Comparison of ENCODE assay signal across 8 cellular contexts in genomic region chrX:103330601-103331397, GRCh38. TPM values are rescaled to one million over a fixed set of nuclear protein-coding genes. Genes with fewer than 3 reads are reported as not detected.
A peak's percentile ranks its signal among the peaks of the same experiment; 100 is the strongest.
DNase-seq lines count a peak whose midpoint lies in the region; ATAC-seq, FAIRE-seq and TF ChIP-seq lines count a peak whose summit lies in the region.

No MANE protein-coding gene starts in this region.

- TF ChIP-seq CTCF in AG10803 (conservative IDR thresholded peaks at IDR 0.05; ENCODE audit: low read length) (no peak), WTC11 (IDR thresholded peaks at IDR 0.05) (no peak), left ventricle myocardium inferior (IDR thresholded peaks at IDR 0.05; ENCODE audit: borderline replicate concordance) (no peak), osteocyte (IDR thresholded peaks at IDR 0.05) (no peak)

- H3K36me3 Mint-ChIP-seq in WTC11 (no peaks in the 10 kb centered on the region), osteocyte (ENCODE audit: unreplicated experiment) (no peaks in the 10 kb centered on the region)
- no peaks in the 10 kb centered on the region for H3K36me3 Mint-ChIP-seq in activated CD4-positive, alpha-beta T cell treated with anti-CD3 and anti-CD28 coated beads, Interleukin-2, amount 10 ng/mL, durations not matched to agents 7 days and 5 days (ENCODE audit: low read depth)

- DNase-seq in AG10803 (ENCODE audit: low read depth) (no peak), WTC11 (ENCODE audit: low spot score) (peak; percentile 30), left ventricle myocardium inferior (no peak), osteocyte (ENCODE audit: extremely low spot score, unreplicated experiment) (no peak), SIG-M5 (lab: John Stamatoyannopoulos, UW) (no peak), GM12892 (ENCODE audit: insufficient read length) (no peak)
- DNase-seq in activated CD4-positive, alpha-beta T cell treated with anti-CD3 and anti-CD28 coated beads, Interleukin-2, amount 10 ng/mL, durations not matched to agents 7 days and 5 days: no peak

- H3K4me1 Mint-ChIP-seq in WTC11: peaks cover 26% of the 10 kb centered on the region
- H3K4me1 Mint-ChIP-seq in osteocyte (ENCODE audit: unreplicated experiment): peaks cover 10% of the 10 kb centered on the region
- H3K4me1 Mint-ChIP-seq in activated CD4-positive, alpha-beta T cell treated with anti-CD3 and anti-CD28 coated beads, Interleukin-2, amount 10 ng/mL, durations not matched to agents 7 days and 5 days: no peaks in the 10 kb centered on the region

- CTCF ChIA-PET in WTC11 (lab: Charles Lee): interaction anchor here (0.5 to 2.3 kb wide), 7 partner anchors 11 to 380 kb away, joined by 3 to 17 read pairs (median 4); partner anchors contain the start of genes TCEAL9 and TMEM31
- CTCF ChIA-PET in activated CD4-positive, alpha-beta T cell treated with anti-CD3 and anti-CD28 coated beads, Interleukin-2, amount 10 ng/mL, durations not matched to agents 7 days and 5 days (lab: Charles Lee): no interaction called here

- H3K27ac Mint-ChIP-seq in WTC11 (peak overlapping the region; percentile 89; the same call in 1 of the 2 replicates), osteocyte (ENCODE audit: unreplicated experiment) (peak overlapping the region; percentile 64)
- H3K27ac Mint-ChIP-seq in activated CD4-positive, alpha-beta T cell treated with anti-CD3 and anti-CD28 coated beads, Interleukin-2, amount 10 ng/mL, durations not matched to agents 7 days and 5 days: no peak overlapping the region

- H3K36me3 ChIP-seq in left ventricle myocardium inferior: no peaks in the 10 kb centered on the region

- FAIRE-seq in GM12892 (lab: Jason Lieb, UNC): no peak

- TF ChIP-seq POLR2A in GM12892 (IDR thresholded peaks at IDR 0.05; ENCODE audit: low read depth, low read length): no peak

- intact Hi-C loops in left ventricle myocardium inferior (cut with micrococcal nuclease): no loop called here

- no peaks in the 10 kb centered on the region for H3K4me1 ChIP-seq in left ventricle myocardium inferior

- H3K9me3 Mint-ChIP-seq in WTC11: no peaks in the 10 kb centered on the region
- peaks cover 6% of the 10 kb centered on the region for H3K9me3 Mint-ChIP-seq in osteocyte (ENCODE audit: unreplicated experiment)
- no peaks in the 10 kb centered on the region for H3K9me3 Mint-ChIP-seq in activated CD4-positive, alpha-beta T cell treated with anti-CD3 and anti-CD28 coated beads, Interleukin-2, amount 10 ng/mL, durations not matched to agents 7 days and 5 days

- no peaks in the 10 kb centered on the region for H3K9me3 ChIP-seq in left ventricle myocardium inferior (replicated peaks)

- POLR2A ChIA-PET in WTC11 (lab: Charles Lee): interaction anchor here (0.6 to 0.9 kb wide), 3 partner anchors 25 to 133 kb away, joined by 3 to 4 read pairs (median 3); partner anchors contain the start of genes BEX3 and TCEAL9
- POLR2A ChIA-PET in activated CD4-positive, alpha-beta T cell treated with anti-CD3 and anti-CD28 coated beads, Interleukin-2, amount 10 ng/mL, durations not matched to agents 7 days and 5 days (lab: Charles Lee): no interaction called here

- H3K4me3 Mint-ChIP-seq in WTC11 (peak overlapping the region; percentile 75), osteocyte (ENCODE audit: unreplicated experiment) (peak overlapping the region; percentile 65)
- H3K4me3 Mint-ChIP-seq in activated CD4-positive, alpha-beta T cell treated with anti-CD3 and anti-CD28 coated beads, Interleukin-2, amount 10 ng/mL, durations not matched to agents 7 days and 5 days: no peak overlapping the region

- H3K4me3 ChIP-seq in AG10803 (ENCODE audit: low read length) (peak overlapping the region; percentile 43), left ventricle myocardium inferior (peak overlapping the region; percentile 60)

- ATAC-seq in WTC11 (peak; percentile 92), GM19324 (IDR thresholded peaks at IDR 0.05; ENCODE audit: low FRiP score, unreplicated experiment) (no peak)

- H3K27me3 Mint-ChIP-seq in WTC11 (ENCODE audit: low read depth) (no peaks in the 10 kb centered on the region; the same call in none of the 2 replicates), osteocyte (ENCODE audit: unreplicated experiment) (peaks cover 10% of the 10 kb centered on the region)
- H3K27me3 Mint-ChIP-seq in activated CD4-positive, alpha-beta T cell treated with anti-CD3 and anti-CD28 coated beads, Interleukin-2, amount 10 ng/mL, durations not matched to agents 7 days and 5 days: peaks cover 27% of the 10 kb centered on the region

- no peaks in the 10 kb centered on the region for H3K27me3 ChIP-seq in left ventricle myocardium inferior (ENCODE audit: low read depth)

- H3K27ac ChIP-seq in left ventricle myocardium inferior (replicated peaks): peak overlapping the region; percentile 19

TF ChIP-seq in WTC11, 78 proteins besides CTCF, POLR2A, EP300 and RAD21 (continues in another document):
- no peak for TF ChIP-seq PREB (CRISPR knock-in tag; IDR thresholded peaks at IDR 0.05; ENCODE audit: borderline replicate concordance)
- no peak for TF ChIP-seq ZNF121 (CRISPR knock-in tag; IDR thresholded peaks at IDR 0.05)
- no peak for TF ChIP-seq TCF7 (CRISPR knock-in tag; IDR thresholded peaks at IDR 0.05; ENCODE audit: low read depth)
- no peak for TF ChIP-seq ZNF671 (CRISPR knock-in tag; IDR thresholded peaks at IDR 0.05)
- TF ChIP-seq GRHL2 (CRISPR knock-in tag; IDR thresholded peaks at IDR 0.05; ENCODE audit: insufficient replicate concordance, severe bottlenecking): no peak
- no peak for TF ChIP-seq CREM (CRISPR knock-in tag; IDR thresholded peaks at IDR 0.05)
- no peak for TF ChIP-seq ZNF532 (CRISPR knock-in tag; IDR thresholded peaks at IDR 0.05; ENCODE audit: borderline replicate concordance)

RNA-seq across cellular contexts. Expression of gene TCEAL7, which starts 0.8 kb away (rescaled TPM):
- total RNA-seq in WTC11 (2021): 5.6 to 7.7 TPM (median 7.2 TPM) in 3 replicates
- total RNA-seq in left ventricle myocardium inferior: 2.6 TPM
- total RNA-seq in osteocyte: 13.4 and 14.7 TPM in 2 replicates
- not detected for total RNA-seq in activated CD4-positive, alpha-beta T cell treated with anti-CD3 and anti-CD28 coated beads, Interleukin-2, amount 10 ng/mL, durations not matched to agents 7 days and 5 days
- not detected for polyA plus RNA-seq in GM12892 (2012; ENCODE audit: missing spikeins)

RNA-seq across cellular contexts. Expression of gene BEX2, which starts 20.0 kb away (rescaled TPM):
- total RNA-seq in WTC11 (2021) (30.6 to 34.1 TPM (median 32.8 TPM) in 3 replicates), left ventricle myocardium inferior (2.6 TPM), osteocyte (4.0 and 4.1 TPM in 2 replicates)
- total RNA-seq in activated CD4-positive, alpha-beta T cell treated with anti-CD3 and anti-CD28 coated beads, Interleukin-2, amount 10 ng/mL, durations not matched to agents 7 days and 5 days: 1 to 10 TPM; 5.0 to 5.3 TPM
- 4.7 TPM for polyA plus RNA-seq in GM12892 (2012; ENCODE audit: missing spikeins)

RNA-seq across cellular contexts. Expression of gene TCEAL9, which starts 25.5 kb away (rescaled TPM):
- total RNA-seq in WTC11 (2021): 30.4 to 35.0 TPM (median 30.7 TPM) in 3 replicates
- total RNA-seq in left ventricle myocardium inferior: 23.7 TPM
- 77.0 and 90.1 TPM in 2 replicates for total RNA-seq in osteocyte
- total RNA-seq in activated CD4-positive, alpha-beta T cell treated with anti-CD3 and anti-CD28 coated beads, Interleukin-2, amount 10 ng/mL, durations not matched to agents 7 days and 5 days: not detected
- 21.2 TPM for polyA plus RNA-seq in GM12892 (2012; ENCODE audit: missing spikeins)

RNA-seq across cellular contexts. Expression of gene BEX3, which starts 45.5 kb away (rescaled TPM):
- total RNA-seq in WTC11 (2021) (263 to 292 TPM (median 277 TPM) in 3 replicates), left ventricle myocardium inferior (161 TPM), osteocyte (216 and 224 TPM in 2 replicates)
- total RNA-seq in activated CD4-positive, alpha-beta T cell treated with anti-CD3 and anti-CD28 coated beads, Interleukin-2, amount 10 ng/mL, durations not matched to agents 7 days and 5 days: 1 to 10 TPM; 5.4 to 6.3 TPM
- 1.5 TPM for polyA plus RNA-seq in GM12892 (2012; ENCODE audit: missing spikeins)

RNA-seq across cellular contexts. Expression of gene TCEAL5, which starts 54.2 kb away (rescaled TPM):
- total RNA-seq in WTC11 (2021) (3.5 to 5.6 TPM (median 5.3 TPM) in 3 replicates), left ventricle myocardium inferior (0.19 TPM), osteocyte (not detected in 2 replicates)
- not detected for total RNA-seq in activated CD4-positive, alpha-beta T cell treated with anti-CD3 and anti-CD28 coated beads, Interleukin-2, amount 10 ng/mL, durations not matched to agents 7 days and 5 days
- not detected for polyA plus RNA-seq in GM12892 (2012; ENCODE audit: missing spikeins)

Comparison
In these comparisons a context has a peak if more than half of its experiments do, and no peak if none do; other contexts are left out.
1. RNA of gene TCEAL9, which starts 25.5 kb away (total RNA-seq): 77.0 to 90.1 TPM in osteocyte, 30.4 to 35.0 TPM in WTC11 and 23.7 TPM in left ventricle myocardium inferior (single experiment); not detected in activated CD4-positive, alpha-beta T cell treated with anti-CD3 and anti-CD28 coated beads, Interleukin-2, amount 10 ng/mL, durations not matched to agents 7 days and 5 days; every median in the first group is over 10 times any median in the second.